In genomic region chr6:28207244-28208179, GRCh38 we compare ENCODE assay signal across 9 cellular contexts. TPM values are rescaled to one million over a fixed set of nuclear protein-coding genes. Genes with fewer than 3 reads are reported as not detected.
DNase-seq lines count a peak whose midpoint lies in the region; ATAC-seq and TF ChIP-seq lines count a peak whose summit lies in the region.
"Had no signal": no experiment of that assay in that cellular context is flagged by ENCODE, and none has a peak within 500 bp of the region (broad histone marks: within the 10 kb centered on the region; RNA-seq: fewer than 3 reads in every experiment).

No MANE protein-coding gene starts in this region.

- peak overlapping the region in 1 of 8 donors; percentile 27 for H3K27ac Mint-ChIP-seq in CD8-positive, alpha-beta memory T cell

- TF ChIP-seq CTCF in lower lobe of right lung (IDR thresholded peaks at IDR 0.05) = no peak
- no peak for TF ChIP-seq CTCF in thyroid gland (IDR thresholded peaks at IDR 0.05)

- CTCF ChIA-PET in CD8-positive, alpha-beta memory T cell (lab: Charles Lee) = no interaction called here

- 4 to 6% methylated on average over 39 to 47 of the region's 47 CpGs for WGBS in thyroid gland, 2 donors

- no peak overlapping the region for H3K27ac ChIP-seq in CD8-positive, alpha-beta memory T cell (ENCODE audit: low read depth, low read length)
- H3K27ac ChIP-seq in lower lobe of right lung (peak overlapping the region; percentile 26), thyroid gland (no peak overlapping the region)

- ATAC-seq in lower lobe of right lung (peak; percentile 70 to 82), HG02763 (IDR thresholded peaks at IDR 0.05; ENCODE audit: unreplicated experiment) (no peak)

- no peak overlapping the region for H3K4me3 ChIP-seq in CD8-positive, alpha-beta memory T cell (ENCODE audit: low read length)
- H3K4me3 ChIP-seq in lower lobe of right lung (peak overlapping the region; percentile 45), thyroid gland (replicated peaks in 1 of 3) (peak overlapping the region in 1 of 3 donors; percentile 5)

- H3K4me1 ChIP-seq in CD8-positive, alpha-beta memory T cell (ENCODE audit: insufficient read depth, low read length) = peaks cover 15% of the 10 kb centered on the region
- H3K4me1 ChIP-seq in lower lobe of right lung (peaks cover 20% of the 10 kb centered on the region), thyroid gland (peaks cover 4 to 6% of the 10 kb centered on the region in 2 donors)

- DNase-seq in CD8-positive, alpha-beta memory T cell = no peak
- DNase-seq in HT1080 (ENCODE audit: low read depth) (peak; percentile 27), astrocyte of the hippocampus (ENCODE audit: low read depth, low spot score) (peak; percentile 60), lower lobe of right lung (no peak), amygdala (lab: John Stamatoyannopoulos, UW) (no peak), T-helper 9 cell (no peak), thyroid gland (no peak)
- DNase-seq: left cardiac atrium had no signal

- POLR2A ChIA-PET in CD8-positive, alpha-beta memory T cell (lab: Charles Lee) = no interaction called here

- peaks cover 61% of the 10 kb centered on the region for H3K27me3 ChIP-seq in CD8-positive, alpha-beta memory T cell (ENCODE audit: insufficient read depth, low read length, poor library complexity, severe bottlenecking)
- H3K27me3 ChIP-seq in lower lobe of right lung (ENCODE audit: low read depth) = peaks cover 76% of the 10 kb centered on the region
- H3K27me3 ChIP-seq in thyroid gland = peaks cover 40% of the 10 kb centered on the region

- H3K9me3 Mint-ChIP-seq in CD8-positive, alpha-beta memory T cell = peaks cover 19 to 43% (median 30%) of the 10 kb centered on the region in 5 donors

- intact Hi-C loops in lower lobe of right lung (cut with DNase I) = no loop called here
- intact Hi-C loops in thyroid gland (cut with DNase I) = no loop called here

- no peaks in the 10 kb centered on the region for H3K9me3 ChIP-seq in CD8-positive, alpha-beta memory T cell (ENCODE audit: low read length)
- H3K9me3 ChIP-seq in lower lobe of right lung (no peaks in the 10 kb centered on the region), thyroid gland (no peaks in the 10 kb centered on the region)

- no peak for TF ChIP-seq POLR2A in thyroid gland (IDR thresholded peaks at IDR 0.05)

- peaks cover 78 to 86% of the 10 kb centered on the region in 2 donors for H3K27me3 Mint-ChIP-seq in CD8-positive, alpha-beta memory T cell

- H3K36me3 Mint-ChIP-seq in CD8-positive, alpha-beta memory T cell = peaks cover 0 to 2% (median 0%) of the 10 kb centered on the region in 3 donors

- H3K4me3 Mint-ChIP-seq in CD8-positive, alpha-beta memory T cell = peak overlapping the region in 6 of 7 donors; percentile 62 to 92 (median 70)

- peaks cover 24 to 31% (median 28%) of the 10 kb centered on the region in 3 donors for H3K4me1 Mint-ChIP-seq in CD8-positive, alpha-beta memory T cell

- H3K36me3 ChIP-seq in CD8-positive, alpha-beta memory T cell (ENCODE audit: insufficient read depth, low read length) = no peaks in the 10 kb centered on the region
- no peaks in the 10 kb centered on the region for H3K36me3 ChIP-seq in lower lobe of right lung
- H3K36me3 ChIP-seq in thyroid gland = no peaks in the 10 kb centered on the region

RNA-seq across cellular contexts. Expression of gene ZSCAN9, which starts 17.6 kb away (rescaled TPM):
- total RNA-seq in CD8-positive, alpha-beta memory T cell = 1 to 10 TPM; 5.0 to 6.8 TPM
- 4.7 TPM for polyA plus RNA-seq in CD8-positive, alpha-beta memory T cell
- total RNA-seq in HT1080 (2014; rRNA removed; shearing (Covaris generic)) = 6.5 and 10.7 TPM in 2 replicates
- 10.7 and 12.1 TPM in 2 replicates for polyA plus RNA-seq in HT1080 (2015; cell fraction: cytosol; rRNA removed)
- polyA plus RNA-seq in HT1080 (2015; cell fraction: nucleus; rRNA removed) = 33.4 and 40.4 TPM in 2 replicates
- total RNA-seq in lower lobe of right lung = 11.3 TPM
- total RNA-seq in thyroid gland = 10 to 100 TPM; 13.0 to 18.7 (median 14.8) TPM

RNA-seq across cellular contexts. Expression of gene ZKSCAN4, which starts 44.6 kb away (rescaled TPM):
- total RNA-seq in CD8-positive, alpha-beta memory T cell = 1 to 10 TPM; 5.6 to 6.3 TPM
- 5.8 TPM for polyA plus RNA-seq in CD8-positive, alpha-beta memory T cell
- total RNA-seq in HT1080 (2014; rRNA removed; shearing (Covaris generic)) = 3.2 and 4.8 TPM in 2 replicates
- polyA plus RNA-seq in HT1080 (2015; cell fraction: cytosol; rRNA removed) = 2.7 and 3.2 TPM in 2 replicates
- polyA plus RNA-seq in HT1080 (2015; cell fraction: nucleus; rRNA removed) = 7.3 and 8.0 TPM in 2 replicates
- total RNA-seq in lower lobe of right lung (6.2 TPM), thyroid gland (1 to 10 TPM; 4.4 to 5.9 (median 5.2) TPM)

RNA-seq across cellular contexts. Expression of gene NKAPL, which starts 51.6 kb away (rescaled TPM):
- total RNA-seq in CD8-positive, alpha-beta memory T cell = under 1 TPM; 0.22 TPM
- polyA plus RNA-seq in CD8-positive, alpha-beta memory T cell = not detected
- total RNA-seq in HT1080 (2014; rRNA removed; shearing (Covaris generic)) = not detected in 2 replicates
- not detected in 2 replicates for polyA plus RNA-seq in HT1080 (2015; cell fraction: cytosol; rRNA removed)
- not detected in 2 replicates for polyA plus RNA-seq in HT1080 (2015; cell fraction: nucleus; rRNA removed)
- total RNA-seq in lower lobe of right lung (0.30 TPM), thyroid gland (under 1 TPM in 3 of 4 donors, not detected in 1; 0.67 to 0.68 (median 0.67) TPM)

RNA-seq across cellular contexts. Expression of gene ZSCAN26, which starts 59.4 kb away (rescaled TPM):
- total RNA-seq in CD8-positive, alpha-beta memory T cell = 1 to 10 TPM; 5.6 to 6.4 TPM
- 15.8 TPM for polyA plus RNA-seq in CD8-positive, alpha-beta memory T cell
- total RNA-seq in HT1080 (2014; rRNA removed; shearing (Covaris generic)) = 11.1 and 14.5 TPM in 2 replicates
- 9.9 and 13.0 TPM in 2 replicates for polyA plus RNA-seq in HT1080 (2015; cell fraction: cytosol; rRNA removed)
- polyA plus RNA-seq in HT1080 (2015; cell fraction: nucleus; rRNA removed) = 34.4 and 41.3 TPM in 2 replicates
- 12.2 TPM for total RNA-seq in lower lobe of right lung
- total RNA-seq in thyroid gland = 10 to 100 TPM; 20.9 to 41.2 (median 36.2) TPM

Comparison
In these comparisons a context has a peak if more than half of its experiments do, and no peak if none do; other contexts are left out.
1. DNase-seq: peak in HT1080 (single experiment) and astrocyte of the hippocampus (single experiment); none in CD8-positive, alpha-beta memory T cell (0 of 5), lower lobe of right lung (single experiment), amygdala (0 of 56), T-helper 9 cell (single experiment) and thyroid gland (0 of 2).